Comparison of ENCODE assay signal across 1 cellular context in the genomic region with DNA sequence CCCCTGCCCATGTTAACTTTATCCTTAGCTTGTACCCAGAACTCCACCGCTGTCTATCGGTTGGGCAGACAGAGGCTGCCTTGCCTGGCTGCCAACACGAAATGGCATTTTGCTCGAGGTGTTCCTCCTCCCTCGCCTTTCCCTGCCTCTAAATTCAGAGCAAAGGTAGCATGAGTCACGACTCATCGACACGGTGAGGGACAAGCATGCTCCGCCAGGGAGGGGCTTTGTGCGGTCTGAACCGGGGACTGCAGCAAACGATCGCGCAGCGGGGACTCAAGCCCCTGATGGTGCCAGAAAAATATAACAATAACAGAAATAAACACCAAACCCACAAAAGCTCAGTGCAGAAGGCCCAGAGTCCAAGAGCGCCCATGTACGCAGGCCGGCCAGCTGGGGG.
TF ChIP-seq lines count a peak whose summit lies in the region.

No MANE protein-coding gene starts in this region.

TF ChIP-seq in IMR-90, 13 proteins besides CTCF, POLR2A, EP300 and RAD21:
- no peak for TF ChIP-seq MXI1 (IDR thresholded peaks at IDR 0.05; ENCODE audit: borderline replicate concordance, low read depth, low read length)
- TF ChIP-seq MAFK (IDR thresholded peaks at IDR 0.05; ENCODE audit: low read depth, low read length): no peak
- no peak for TF ChIP-seq CEBPB (IDR thresholded peaks at IDR 0.05; ENCODE audit: low read depth, low read length)
- no peak for TF ChIP-seq MAZ (IDR thresholded peaks at IDR 0.05; ENCODE audit: borderline replicate concordance, low read depth, low read length)
TF ChIP-seq in IMR-90: peak in this region for 0.
